ENCODE assay signal across 20 cellular contexts in genomic region chr1:203148579-203148978, GRCh38. TPM values are rescaled to one million over a fixed set of nuclear protein-coding genes. Genes with fewer than 3 reads are reported as not detected.
"Had no signal": no experiment of that assay in that cellular context is flagged by ENCODE, and none has a peak within 500 bp of the region (broad histone marks: within the 10 kb centered on the region; RNA-seq: fewer than 3 reads in every experiment).

No MANE protein-coding gene starts in this region.

- H3K27ac ChIP-seq: adrenal gland, esophagus squamous epithelium, heart right ventricle, psoas muscle, skin epidermis, transverse colon, uterus had no signal

- DNase-seq: activated CD4-positive, alpha-beta T cell treated with anti-CD3 and anti-CD28 coated beads, Interleukin-2, amount 50 U/mL, for 4 hours; activated CD4-positive, CD25-positive, alpha-beta regulatory T cell treated with anti-CD3 and anti-CD28 coated beads, Interleukin-2, amount 50 U/mL, for 72 hours; activated gamma-delta T cell treated with Interleukin-2 at 50 U/mL for 16 hours; activated T-cell treated with anti-CD3 and anti-CD28 coated beads for 4 hours; adrenal gland; cortex of kidney; effector CD8-positive, alpha-beta T cell; esophagus squamous epithelium; heart right ventricle; immature natural killer cell; left ventricle myocardium superior; occipital lobe; psoas muscle; stimulated activated naive CD8-positive, alpha-beta T cell treated with anti-CD3 and anti-CD28 coated beads, Interleukin-15, Interleukin-2, amounts not matched to agents 100 U/mL and 50 U/mL, for 24 hours; transverse colon; uterus had no signal

- H3K36me3 ChIP-seq: adrenal gland, esophagus squamous epithelium, heart right ventricle, transverse colon, uterus had no signal

- H3K27me3 ChIP-seq: adrenal gland, esophagus squamous epithelium, heart right ventricle, transverse colon, uterus had no signal

- H3K4me1 ChIP-seq: psoas muscle, transverse colon, uterus had no signal

- H3K4me3 ChIP-seq: adrenal gland, esophagus squamous epithelium, heart right ventricle, psoas muscle, skin epidermis, transverse colon, uterus had no signal

- H3K9me3 ChIP-seq: adrenal gland, esophagus squamous epithelium, heart right ventricle, psoas muscle, transverse colon, uterus had no signal

RNA-seq across cellular contexts. Expression of gene ADORA1, which starts 21.1 kb away (rescaled TPM):
- total RNA-seq: activated naive CD4-positive, alpha-beta T cell treated with anti-CD3 and anti-CD28 coated beads, Interleukin-2, amount 50 U/mL, for 72 hours; activated T-helper 1 cell treated with anti-CD3 and anti-CD28 coated beads, Interleukin-12 subunit alpha, Interleukin-12 subunit beta, Interleukin-2, Interleukin-4 antibody, amounts not matched to agents 30 ng/mL and 10 ng/mL and 1 ng/mL, durations not matched to agents 14 hours and 24 hours and 36 hours had no signal

RNA-seq across cellular contexts. Expression of gene MYBPH, which starts 27.0 kb away (rescaled TPM):
- total RNA-seq: activated naive CD4-positive, alpha-beta T cell treated with anti-CD3 and anti-CD28 coated beads, Interleukin-2, amount 50 U/mL, for 72 hours; activated T-helper 1 cell treated with anti-CD3 and anti-CD28 coated beads, Interleukin-12 subunit alpha, Interleukin-12 subunit beta, Interleukin-2, Interleukin-4 antibody, amounts not matched to agents 30 ng/mL and 10 ng/mL and 1 ng/mL, durations not matched to agents 14 hours and 24 hours and 36 hours; adrenal gland; esophagus squamous epithelium; heart right ventricle; left ventricle myocardium superior; occipital lobe; right cardiac atrium; transverse colon had no signal
- polyA plus RNA-seq: heart right ventricle, immature natural killer cell had no signal

RNA-seq across cellular contexts. Expression of gene CHI3L1, which starts 37.9 kb away (rescaled TPM):
- total RNA-seq: activated T-helper 1 cell treated with anti-CD3 and anti-CD28 coated beads, Interleukin-12 subunit alpha, Interleukin-12 subunit beta, Interleukin-2, Interleukin-4 antibody, amounts not matched to agents 30 ng/mL and 10 ng/mL and 1 ng/mL, durations not matched to agents 14 hours and 24 hours and 36 hours had no signal
- polyA plus RNA-seq: immature natural killer cell had no signal
